ENCODE assay signal across 20 cellular contexts in the genomic region with DNA sequence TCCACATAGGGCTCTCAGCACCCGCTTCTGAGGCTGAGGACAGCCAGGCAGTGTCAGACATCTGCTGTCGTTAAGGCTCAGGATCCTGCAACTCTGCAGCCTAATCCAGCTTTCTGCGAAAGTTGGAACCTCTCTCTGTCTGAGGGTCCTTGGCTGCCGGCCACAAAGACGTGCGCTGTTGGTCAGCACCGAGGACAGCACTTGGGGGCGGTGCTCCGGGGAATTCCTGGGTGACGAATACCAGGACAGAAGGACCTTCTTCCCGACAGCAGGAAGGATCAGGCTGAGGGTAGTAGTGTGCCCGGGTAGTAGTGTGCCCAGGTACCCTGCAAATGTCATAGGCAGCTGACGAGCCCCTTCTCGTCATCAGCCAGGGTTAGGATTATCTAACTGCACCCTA. TPM values are rescaled to one million over a fixed set of nuclear protein-coding genes. Genes with fewer than 3 reads are reported as not detected.
A peak's percentile ranks its signal among the peaks of the same experiment; 100 is the strongest.
DNase-seq lines count a peak whose midpoint lies in the region; ATAC-seq and TF ChIP-seq lines count a peak whose summit lies in the region.
"Had no signal": no experiment of that assay in that cellular context is flagged by ENCODE, and none has a peak within 500 bp of the region (broad histone marks: within the 10 kb centered on the region; RNA-seq: fewer than 3 reads in every experiment).

No MANE protein-coding gene starts in this region.

- H3K27ac Mint-ChIP-seq in endothelial cell (ENCODE audit: unreplicated experiment) = no peak overlapping the region
- no peak overlapping the region for H3K27ac Mint-ChIP-seq in neural progenitor cell
- H3K27ac Mint-ChIP-seq: dendritic cell treated with granulocyte-macrophage colony-stimulating factor and Interleukin-4, amounts not matched to agents 40 ng/mL and 50 ng/mL, for 4 days; T-helper 17 cell had no signal

- no peak overlapping the region for H3K27ac ChIP-seq in neural progenitor cell
- H3K27ac ChIP-seq: BLaER1 treated with 17β-estradiol and CSF1 and Interleukin-3, amounts not matched to agents 10 nM and 100 nM; heart right ventricle; upper lobe of left lung had no signal

- no peaks in the 10 kb centered on the region for H3K79me2 ChIP-seq in neural progenitor cell (ENCODE audit: low read depth)

- no peak for TF ChIP-seq CTCF in endothelial cell (IDR thresholded peaks at IDR 0.05; ENCODE audit: unreplicated experiment)
- no peak for TF ChIP-seq CTCF in neural progenitor cell (IDR thresholded peaks at IDR 0.05)

- no peak overlapping the region for H2AFZ ChIP-seq in neural progenitor cell (replicated peaks)

- H3K9ac ChIP-seq in neural progenitor cell = no peak overlapping the region
- H3K9ac ChIP-seq: BLaER1 treated with 17β-estradiol and CSF1 and Interleukin-3, amounts not matched to agents 10 nM and 100 nM had no signal

- H3K9me3 Mint-ChIP-seq in endothelial cell (ENCODE audit: unreplicated experiment) = no peaks in the 10 kb centered on the region
- H3K9me3 Mint-ChIP-seq in neural progenitor cell = no peaks in the 10 kb centered on the region
- H3K9me3 Mint-ChIP-seq: dendritic cell treated with granulocyte-macrophage colony-stimulating factor and Interleukin-4, amounts not matched to agents 40 ng/mL and 50 ng/mL, for 4 days had no signal

- no peak for ATAC-seq in HG02763 (IDR thresholded peaks at IDR 0.05; ENCODE audit: unreplicated experiment)
- no peak for ATAC-seq in HG03439 (IDR thresholded peaks at IDR 0.05; ENCODE audit: unreplicated experiment)
- ATAC-seq: heart right ventricle, left lobe of liver, T-helper 17 cell had no signal

- peaks cover 22% of the 10 kb centered on the region for H4K20me1 ChIP-seq in neural progenitor cell (ENCODE audit: low read depth)

- H3K36me3 ChIP-seq in neural progenitor cell = no peaks in the 10 kb centered on the region
- H3K36me3 ChIP-seq: BLaER1 treated with 17β-estradiol and CSF1 and Interleukin-3, amounts not matched to agents 10 nM and 100 nM; heart right ventricle; upper lobe of left lung had no signal

- no peak overlapping the region for H3K4me2 ChIP-seq in neural progenitor cell
- H3K4me2 ChIP-seq: BLaER1 treated with 17β-estradiol and CSF1 and Interleukin-3, amounts not matched to agents 10 nM and 100 nM had no signal

- H3K36me3 Mint-ChIP-seq in endothelial cell (ENCODE audit: low read depth, unreplicated experiment) (no peaks in the 10 kb centered on the region), neural progenitor cell (no peaks in the 10 kb centered on the region)

- H3K4me1 Mint-ChIP-seq in endothelial cell (ENCODE audit: unreplicated experiment) (peaks cover 18% of the 10 kb centered on the region), neural progenitor cell (no peaks in the 10 kb centered on the region)

- no peaks in the 10 kb centered on the region for H3K4me1 ChIP-seq in neural progenitor cell

- H3F3A ChIP-seq in neural progenitor cell (ENCODE audit: low read depth) = peaks cover 2% of the 10 kb centered on the region

- no peak overlapping the region for H3K4me3 ChIP-seq in neural progenitor cell
- H3K4me3 ChIP-seq: BLaER1 treated with 17β-estradiol and CSF1 and Interleukin-3, amounts not matched to agents 10 nM and 100 nM; heart right ventricle; upper lobe of left lung had no signal

- H3K4me3 Mint-ChIP-seq in endothelial cell (ENCODE audit: unreplicated experiment) (no peak overlapping the region), neural progenitor cell (no peak overlapping the region)
- H3K4me3 Mint-ChIP-seq: dendritic cell treated with granulocyte-macrophage colony-stimulating factor and Interleukin-4, amounts not matched to agents 40 ng/mL and 50 ng/mL, for 4 days; T-helper 17 cell had no signal

- H3K27me3 Mint-ChIP-seq in endothelial cell (ENCODE audit: unreplicated experiment) (peaks cover 6% of the 10 kb centered on the region), neural progenitor cell (ENCODE audit: insufficient read depth, low read depth) (peaks cover 18% of the 10 kb centered on the region)

- DNase-seq in ELR (ENCODE audit: low read depth) (peak; percentile 14), NCI-H460 (ENCODE audit: extremely low read depth, low read depth) (peak; percentile 19), endothelial cell (ENCODE audit: low spot score) (peak; percentile 54), neural progenitor cell (ENCODE audit: low spot score) (peak; percentile 85), activated T-cell treated with anti-CD3 and anti-CD28 coated beads for 4 hours (no peak)
- DNase-seq in stimulated activated CD4-positive, alpha-beta T cell treated with anti-CD3 and anti-CD28 coated beads, Interleukin-2, amount 100 ng/mL, for 48 hours = no peak
- DNase-seq: activated gamma-delta T cell; heart right ventricle; NCI-H1417 treated with DMSO at 0.1 percent for 48 hours; SHP77; stimulated activated CD4-positive, alpha-beta T cell treated with anti-CD3 and anti-CD28 coated beads, Interleukin-12 subunit alpha, Interleukin-12 subunit beta, amount 100 ng/mL, for 4 hours; stimulated activated naive CD4-positive, alpha-beta T cell treated with Interleukin-2 at 50 U/mL for 16 hours; T-helper 17 cell; upper lobe of left lung had no signal

- H3K27me3 ChIP-seq in neural progenitor cell = peaks cover 37% of the 10 kb centered on the region
- H3K27me3 ChIP-seq: BLaER1 treated with 17β-estradiol and CSF1 and Interleukin-3, amounts not matched to agents 10 nM and 100 nM; upper lobe of left lung had no signal

- H3K9me3 ChIP-seq in neural progenitor cell (ENCODE audit: low read depth) = no peaks in the 10 kb centered on the region
- H3K9me3 ChIP-seq: BLaER1 treated with 17β-estradiol and CSF1 and Interleukin-3, amounts not matched to agents 10 nM and 100 nM; heart right ventricle; upper lobe of left lung had no signal

RNA-seq across cellular contexts. Expression of gene RASGEF1A, which starts 16.0 kb away (rescaled TPM):
- 0.89 and 1.2 TPM in 2 replicates for total RNA-seq in NCI-H460 (2014; rRNA removed; shearing (Covaris generic))
- 0.81 and 1.6 TPM in 2 replicates for polyA plus RNA-seq in NCI-H460 (2014; cell fraction: nucleus; rRNA removed)
- total RNA-seq in endothelial cell (ENCODE audit: unreplicated experiment) (1.3 TPM), neural progenitor cell (ENCODE audit: low replicate concordance) (3.5 and 6.5 TPM in 2 replicates)
- total RNA-seq: Daoy had no signal

Comparison
In these comparisons a context has a peak if more than half of its experiments do, and no peak if none do; other contexts are left out.
1. DNase-seq: peak in ELR (single experiment), NCI-H460 (single experiment), endothelial cell (single experiment) and neural progenitor cell (single experiment); none in stimulated activated CD4-positive, alpha-beta T cell treated with anti-CD3 and anti-CD28 coated beads, Interleukin-2, amount 100 ng/mL, for 48 hours (0 of 2) and activated T-cell treated with anti-CD3 and anti-CD28 coated beads for 4 hours (single experiment).